Comparison of ENCODE assay signal across 17 cellular contexts in the genomic region with DNA sequence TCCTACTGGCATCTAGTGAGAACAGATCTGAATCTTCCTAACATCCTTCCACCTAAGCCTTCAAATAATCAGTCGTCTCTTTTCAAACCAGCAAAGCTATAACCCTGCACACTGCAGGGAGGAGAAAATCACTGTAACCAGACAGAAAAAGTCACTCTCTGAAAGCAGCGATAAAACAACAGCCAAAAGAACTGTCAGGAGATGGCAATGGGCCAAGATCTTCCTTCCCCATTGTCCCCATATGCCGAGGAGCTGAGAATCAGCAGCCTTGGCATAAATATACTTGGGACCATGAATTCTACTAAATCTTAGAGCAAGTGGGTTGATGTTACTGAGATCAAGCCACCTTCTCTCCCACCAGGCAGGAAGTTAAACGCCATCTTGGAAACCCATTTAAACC. TPM values are rescaled to one million over a fixed set of nuclear protein-coding genes. Genes with fewer than 3 reads are reported as not detected.
DNase-seq lines count a peak whose midpoint lies in the region; ATAC-seq and TF ChIP-seq lines count a peak whose summit lies in the region.
"Had no signal": no experiment of that assay in that cellular context is flagged by ENCODE, and none has a peak within 500 bp of the region (broad histone marks: within the 10 kb centered on the region; RNA-seq: fewer than 3 reads in every experiment).

No MANE protein-coding gene starts in this region.

- peaks cover 17% of the 10 kb centered on the region for H3K4me1 Mint-ChIP-seq in activated naive CD8-positive, alpha-beta T cell treated with anti-CD3 and anti-CD28 coated beads for 36 hours
- H3K4me1 Mint-ChIP-seq in activated naive CD8-positive, alpha-beta T cell treated with anti-CD3 and anti-CD28 coated beads, Interleukin-2, amount 50 U/mL, for 24 hours = peaks cover 16% of the 10 kb centered on the region
- H3K4me1 Mint-ChIP-seq in CD14-positive monocyte = no peaks in the 10 kb centered on the region
- H3K4me1 Mint-ChIP-seq: stimulated activated memory B cell treated with anti-CD40 and anti-IgM and Interleukin-4, amounts not matched to agents 10 μg/mL and 1 μg/mL and 100 μg/mL, for 72 hours had no signal

- no peak for ATAC-seq in activated naive CD8-positive, alpha-beta T cell treated with anti-CD3 and anti-CD28 coated beads, Interleukin-2, amount 50 U/mL, for 24 hours
- ATAC-seq: left colon; natural killer cell treated with Interleukin-12 subunit alpha and Interleukin-12 subunit beta and Interleukin-15 and Interleukin-18, amount 100 ng/mL, for 72 hours; stimulated activated memory B cell treated with anti-CD40 and anti-IgM and Interleukin-4, amounts not matched to agents 10 μg/mL and 1 μg/mL and 100 μg/mL, for 72 hours had no signal

- H3K9me3 Mint-ChIP-seq in activated naive CD8-positive, alpha-beta T cell treated with anti-CD3 and anti-CD28 coated beads for 36 hours = no peaks in the 10 kb centered on the region
- no peaks in the 10 kb centered on the region for H3K9me3 Mint-ChIP-seq in activated naive CD8-positive, alpha-beta T cell treated with anti-CD3 and anti-CD28 coated beads, Interleukin-2, amount 50 U/mL, for 24 hours
- H3K9me3 Mint-ChIP-seq in CD14-positive monocyte = no peaks in the 10 kb centered on the region
- H3K9me3 Mint-ChIP-seq: natural killer cell treated with Interleukin-12 subunit alpha and Interleukin-12 subunit beta and Interleukin-15 and Interleukin-18, amount 100 ng/mL, for 72 hours; stimulated activated memory B cell treated with anti-CD40 and anti-IgM and Interleukin-4, amounts not matched to agents 10 μg/mL and 1 μg/mL and 100 μg/mL, for 72 hours had no signal

- peak overlapping the region in 43 of 59 donors; percentile 4 to 72 (median 41) for H3K27ac ChIP-seq in dorsolateral prefrontal cortex
- H3K27ac ChIP-seq in temporal lobe (ENCODE audit: low read depth, low read length) = peak overlapping the region; percentile 17
- H3K27ac ChIP-seq: tibial artery had no signal

- TF ChIP-seq CTCF in dorsolateral prefrontal cortex (IDR thresholded peaks at IDR 0.05 in 54 of 56, conservative IDR thresholded peaks at IDR 0.05 in 2 of 56; ENCODE audit: low read depth in 1 of 56, partially characterized antibody in 56 of 56) (no peak), CD14-positive monocyte (IDR thresholded peaks at IDR 0.05) (no peak)

- H3K27me3 ChIP-seq in dorsolateral prefrontal cortex = no peaks in the 10 kb centered on the region
- H3K27me3 ChIP-seq: tibial artery had no signal

- peak overlapping the region; percentile 62 for H3K27ac Mint-ChIP-seq in activated naive CD8-positive, alpha-beta T cell treated with anti-CD3 and anti-CD28 coated beads for 36 hours
- H3K27ac Mint-ChIP-seq in activated naive CD8-positive, alpha-beta T cell treated with anti-CD3 and anti-CD28 coated beads, Interleukin-2, amount 50 U/mL, for 24 hours = no peak overlapping the region
- peak overlapping the region in 2 of 7 donors; percentile 41 to 61 for H3K27ac Mint-ChIP-seq in CD14-positive monocyte
- H3K27ac Mint-ChIP-seq: stimulated activated memory B cell treated with anti-CD40 and anti-IgM and Interleukin-4, amounts not matched to agents 10 μg/mL and 1 μg/mL and 100 μg/mL, for 72 hours had no signal

- intact Hi-C loops in dorsolateral prefrontal cortex (cut with DNase I) (no loop called here), CD14-positive monocyte (cut with micrococcal nuclease) (no loop called here)

- H3K27me3 Mint-ChIP-seq in activated naive CD8-positive, alpha-beta T cell treated with anti-CD3 and anti-CD28 coated beads for 36 hours = no peaks in the 10 kb centered on the region
- H3K27me3 Mint-ChIP-seq in activated naive CD8-positive, alpha-beta T cell treated with anti-CD3 and anti-CD28 coated beads, Interleukin-2, amount 50 U/mL, for 24 hours = no peaks in the 10 kb centered on the region
- H3K27me3 Mint-ChIP-seq in CD14-positive monocyte (ENCODE audit: low read depth in 3 of 3) = peaks cover 0 to 2% (median 0%) of the 10 kb centered on the region in 3 donors
- H3K27me3 Mint-ChIP-seq: natural killer cell treated with Interleukin-12 subunit alpha and Interleukin-12 subunit beta and Interleukin-15 and Interleukin-18, amount 100 ng/mL, for 72 hours; stimulated activated memory B cell treated with anti-CD40 and anti-IgM and Interleukin-4, amounts not matched to agents 10 μg/mL and 1 μg/mL and 100 μg/mL, for 72 hours had no signal

- no peak for DNase-seq in activated naive CD8-positive, alpha-beta T cell treated with anti-CD3 and anti-CD28 coated beads for 36 hours
- DNase-seq in activated naive CD8-positive, alpha-beta T cell treated with anti-CD3 and anti-CD28 coated beads, Interleukin-2, amount 50 U/mL, for 24 hours = no peak
- DNase-seq in NCI-H345 (lab: John Stamatoyannopoulos, UW) (peak; percentile 58), dorsolateral prefrontal cortex (peak in 1 of 10 donors; percentile 67), HT-29 (ENCODE audit: low spot score) (no peak), CD14-positive monocyte (ENCODE audit: low spot score) (no peak)
- DNase-seq: activated naive CD4-positive, alpha-beta T cell treated with anti-CD3 and anti-CD28 coated beads, Interleukin-2, amount 50 U/mL, for 16 hours; DMS79; H7; KBM-7; left colon; NCI-H774; SHP77 treated with DMSO at 0.1 percent for 48 hours; tibial artery had no signal

- no peak overlapping the region for H3K4me3 Mint-ChIP-seq in activated naive CD8-positive, alpha-beta T cell treated with anti-CD3 and anti-CD28 coated beads for 36 hours
- no peak overlapping the region for H3K4me3 Mint-ChIP-seq in activated naive CD8-positive, alpha-beta T cell treated with anti-CD3 and anti-CD28 coated beads, Interleukin-2, amount 50 U/mL, for 24 hours
- H3K4me3 Mint-ChIP-seq in CD14-positive monocyte = no peak overlapping the region
- H3K4me3 Mint-ChIP-seq: natural killer cell treated with Interleukin-12 subunit alpha and Interleukin-12 subunit beta and Interleukin-15 and Interleukin-18, amount 100 ng/mL, for 72 hours; stimulated activated memory B cell treated with anti-CD40 and anti-IgM and Interleukin-4, amounts not matched to agents 10 μg/mL and 1 μg/mL and 100 μg/mL, for 72 hours had no signal

- H3K4me3 ChIP-seq in dorsolateral prefrontal cortex = no peak overlapping the region
- H3K4me3 ChIP-seq: tibial artery had no signal

- H3K36me3 Mint-ChIP-seq in activated naive CD8-positive, alpha-beta T cell treated with anti-CD3 and anti-CD28 coated beads for 36 hours = peaks cover 45% of the 10 kb centered on the region
- H3K36me3 Mint-ChIP-seq in activated naive CD8-positive, alpha-beta T cell treated with anti-CD3 and anti-CD28 coated beads, Interleukin-2, amount 50 U/mL, for 24 hours (ENCODE audit: low read depth) = peaks cover 79% of the 10 kb centered on the region
- peaks cover 92 to 97% of the 10 kb centered on the region in 2 donors for H3K36me3 Mint-ChIP-seq in CD14-positive monocyte

RNA-seq across cellular contexts. Expression of a gene that starts 13.1 kb away (rescaled TPM):
- under 1 TPM; 0.32 to 0.45 TPM for total RNA-seq in activated naive CD8-positive, alpha-beta T cell treated with anti-CD3 and anti-CD28 coated beads for 36 hours
- total RNA-seq in dorsolateral prefrontal cortex (10 to 100 TPM in 2 of 120 experiments, 1 to 10 TPM in 118; 1.1 to 15.0 (median 3.9) TPM), temporal lobe (3.0 TPM)
- total RNA-seq in HT-29 (2014; rRNA removed; shearing (Covaris generic)) = not detected in 2 replicates
- under 1 TPM in 1 of 2 donors, not detected in 1; 0.11 TPM for polyA plus RNA-seq in CD14-positive monocyte
